In the genomic region with DNA sequence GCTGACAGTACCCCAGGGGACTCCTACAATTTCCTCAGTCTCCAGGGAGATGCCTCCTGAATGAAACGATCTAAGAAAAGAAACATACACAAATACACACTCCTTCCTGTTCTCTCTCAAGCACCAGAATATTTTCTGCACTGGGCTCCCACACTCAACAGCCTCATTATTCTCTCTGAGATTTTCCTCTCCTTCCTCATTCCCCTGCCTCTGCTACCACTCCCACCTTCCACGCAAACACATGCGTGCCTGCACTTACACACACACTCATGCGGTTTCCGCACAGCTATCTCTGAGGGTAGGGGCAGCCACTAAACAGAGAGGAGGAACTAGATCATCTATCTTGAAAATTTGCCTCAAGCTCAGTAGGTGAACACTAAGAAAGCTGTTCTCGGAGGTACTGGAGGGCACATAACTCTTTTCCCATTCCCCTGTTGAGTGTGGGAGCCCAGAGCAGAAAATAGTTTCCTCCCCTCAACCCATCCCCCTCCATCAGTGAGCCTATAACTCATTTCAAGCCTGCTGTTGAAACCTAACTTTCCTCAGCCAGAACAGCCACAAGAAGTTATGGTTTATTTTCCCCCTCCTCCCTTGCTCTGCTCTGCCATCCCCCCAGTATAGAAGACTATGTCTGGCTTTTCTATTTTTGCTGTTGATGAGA, we compare ENCODE assay signal across 8 cellular contexts. TPM values are rescaled to one million over a fixed set of nuclear protein-coding genes. Genes with fewer than 3 reads are reported as not detected.
DNase-seq lines count a peak whose midpoint lies in the region; ATAC-seq, FAIRE-seq and TF ChIP-seq lines count a peak whose summit lies in the region.

No MANE protein-coding gene starts in this region.

- peak overlapping the region in 5 of 6 donors; percentile 2 to 87 (median 64) for H3K27ac Mint-ChIP-seq in naive B cell
- no peak overlapping the region for H3K27ac Mint-ChIP-seq in HFFc6

- H3K27me3 Mint-ChIP-seq in naive B cell: peaks cover 0 to 6% (median 0%) of the 10 kb centered on the region in 3 donors
- H3K27me3 Mint-ChIP-seq in HFFc6 (ENCODE audit: insufficient read depth): peaks cover 2% of the 10 kb centered on the region; the same call in 1 of the 2 replicates

- 13 to 25% (median 21%) methylated on average over 6 of the region's 6 CpGs for WGBS in ovary, 3 donors

- peak; percentile 95 for FAIRE-seq in GM12891 (lab: Jason Lieb, UNC)
- FAIRE-seq in HTR-8/SVneo (lab: Jason Lieb, UNC): peak; percentile 40
- FAIRE-seq in urothelium cell line (lab: Jason Lieb, UNC): no peak

- TF ChIP-seq POLR2A in GM12891 (IDR thresholded peaks at IDR 0.05; ENCODE audit: low read depth, low read length): no peak
- no peak for TF ChIP-seq POLR2A in ovary (IDR thresholded peaks at IDR 0.05)

- ATAC-seq in GM21515 (IDR thresholded peaks at IDR 0.05; ENCODE audit: unreplicated experiment) (peak; percentile 91), naive B cell (ENCODE audit: low read depth in 2 of 2) (peak; percentile 99)

- no peak overlapping the region for H3K27ac ChIP-seq in ovary

- no peaks in the 10 kb centered on the region for H3K9me3 ChIP-seq in ovary

- H3K9me3 Mint-ChIP-seq in naive B cell (peaks cover 0 to 3% (median 0%) of the 10 kb centered on the region in 7 donors), HFFc6 (no peaks in the 10 kb centered on the region)

- intact Hi-C loops in ovary (cut with DNase I): no loop called here

- TF ChIP-seq CTCF in HFFc6 (IDR thresholded peaks at IDR 0.05) (no peak), ovary (IDR thresholded peaks at IDR 0.05) (no peak)

- H3K4me3 Mint-ChIP-seq in naive B cell (peak overlapping the region; percentile 1 to 92 (median 64)), HFFc6 (no peak overlapping the region)

- H3K36me3 ChIP-seq in ovary: no peaks in the 10 kb centered on the region

- H3K4me1 Mint-ChIP-seq in naive B cell: peaks cover 5 to 12% (median 6%) of the 10 kb centered on the region in 3 donors
- H3K4me1 Mint-ChIP-seq in HFFc6 (ENCODE audit: low read depth): peaks cover 12% of the 10 kb centered on the region

- H3K36me3 Mint-ChIP-seq in naive B cell (no peaks in the 10 kb centered on the region), HFFc6 (ENCODE audit: low read depth) (no peaks in the 10 kb centered on the region)

- no peak for TF ChIP-seq EP300 in ovary (IDR thresholded peaks at IDR 0.05)

- no peak overlapping the region for H3K4me3 ChIP-seq in ovary

- no peaks in the 10 kb centered on the region for H3K27me3 ChIP-seq in ovary

- no peaks in the 10 kb centered on the region for H3K4me1 ChIP-seq in ovary (ENCODE audit: insufficient read depth)

- no peak for DNase-seq in GM12891 (ENCODE audit: insufficient read length, low spot score)
- no peak for DNase-seq in HTR-8/SVneo (ENCODE audit: insufficient read length, low spot score)
- DNase-seq in activated T-helper 9 cell treated with anti-CD3 and anti-CD28 coated beads, Interleukin-2, amount 50 U/mL, for 16 hours (ENCODE audit: low read depth): peak; percentile 8
- DNase-seq in naive B cell: peak; percentile 53
- DNase-seq in urothelium cell line (ENCODE audit: low spot score): no peak
- DNase-seq in HFFc6: no peak
- no peak for DNase-seq in ovary

TF ChIP-seq in GM12891, 5 proteins besides CTCF, POLR2A, EP300 and RAD21:
- no peak for TF ChIP-seq POLR2AphosphoS5 (IDR thresholded peaks at IDR 0.05; ENCODE audit: low read depth, low read length)
- TF ChIP-seq TAF1 (IDR thresholded peaks at IDR 0.05; ENCODE audit: low read depth, low read length): no peak
- TF ChIP-seq SPI1 (IDR thresholded peaks at IDR 0.05; ENCODE audit: low read depth, low read length): no peak
- TF ChIP-seq POU2F2 (IDR thresholded peaks at IDR 0.05; ENCODE audit: low read depth, low read length): no peak
- TF ChIP-seq PAX5 (IDR thresholded peaks at IDR 0.05; ENCODE audit: insufficient read depth, low read length, severe bottlenecking): no peak

RNA-seq across cellular contexts. Expression of a gene that starts 30.5 kb away (rescaled TPM):
- polyA plus RNA-seq in GM12891 (2012; ENCODE audit: low read depth, missing spikeins): 23.8 TPM
- polyA plus RNA-seq in naive B cell (ENCODE audit: low read depth in 6 of 6): 10 to 100 TPM in 5 of 6 donors, 1 to 10 TPM in 1; 9.9 to 19.5 (median 16.0) TPM
- 10 to 100 TPM; 60.6 to 78.0 (median 67.4) TPM for total RNA-seq in HFFc6 (2021; fragmentation: NEBNext Ultra II Directional; extraction: Animal tissue kit (Norgen Biotek cat#: 25700))
- total RNA-seq in ovary: 100 to 1,000 TPM in 2 of 7 donors, 10 to 100 TPM in 5; 26.3 to 109 (median 48.7) TPM
- polyA plus RNA-seq in ovary: 10 to 100 TPM; 11.3 to 21.4 TPM

Comparison
In these comparisons a context has a peak if more than half of its experiments do, and no peak if none do; other contexts are left out.
1. DNase-seq: peak in activated T-helper 9 cell treated with anti-CD3 and anti-CD28 coated beads, Interleukin-2, amount 50 U/mL, for 16 hours (single experiment) and naive B cell (single experiment); none in GM12891 (single experiment), HTR-8/SVneo (single experiment), urothelium cell line (single experiment), HFFc6 (single experiment) and ovary (0 of 5).